ENCODE assay signal across 8 cellular contexts in genomic region chr12:53483225-53483978, GRCh38. TPM values are rescaled to one million over a fixed set of nuclear protein-coding genes. Genes with fewer than 3 reads are reported as not detected.
DNase-seq lines count a peak whose midpoint lies in the region; ATAC-seq and TF ChIP-seq lines count a peak whose summit lies in the region.

No MANE protein-coding gene starts in this region.

- H3K4me1 ChIP-seq in hepatocyte (ENCODE audit: insufficient read depth) (no peaks in the 10 kb centered on the region), OCI-LY7 (ENCODE audit: insufficient read depth, low read length, poor library complexity, severe bottlenecking) (no peaks in the 10 kb centered on the region)

- DNase-seq in activated naive CD4-positive, alpha-beta T cell treated with anti-CD3 and anti-CD28 coated beads, Interleukin-2, amount 10 ng/mL, durations not matched to agents 7 days and 5 days: no peak
- DNase-seq in activated naive CD4-positive, alpha-beta T cell treated with anti-CD3 and anti-CD28 coated beads, Interleukin-2, amount 50 U/mL, for 16 hours: no peak
- no peak for DNase-seq in hepatocyte (ENCODE audit: low spot score)
- no peak for DNase-seq in stimulated activated naive B cell treated with anti-CD40 and anti-IgM and Interleukin-4, amounts not matched to agents 10 μg/mL and 1 μg/mL and 100 μg/mL, for 72 hours
- DNase-seq in KG1 (lab: John Stamatoyannopoulos, UW): no peak
- DNase-seq in OCI-LY7 (ENCODE audit: low spot score): no peak
- DNase-seq in foreskin fibroblast: no peak

- no TSS peak for BruUV-seq in OCI-LY7 (replicated peaks; lab: Mats Ljungman, UMichigan)

- H4K20me1 ChIP-seq in hepatocyte (ENCODE audit: insufficient read depth, poor library complexity, severe bottlenecking): peaks cover 31% of the 10 kb centered on the region
- H4K20me1 ChIP-seq in OCI-LY7 (ENCODE audit: insufficient read depth, low read length): peaks cover 4% of the 10 kb centered on the region; the same call in 1 of the 2 replicates

- WGBS in hepatocyte (ENCODE audit: low lambda C conversion rate, missing lambda C conversion rate): 79% methylated on average over 9 of the region's 9 CpGs

- H3K9me2 ChIP-seq in hepatocyte (replicated peaks; ENCODE audit: insufficient read depth) (no peaks in the 10 kb centered on the region), OCI-LY7 (ENCODE audit: insufficient read depth, low read length) (no peaks in the 10 kb centered on the region)

- peaks cover 3% of the 10 kb centered on the region for H3K4me1 Mint-ChIP-seq in activated naive CD4-positive, alpha-beta T cell treated with anti-CD3 and anti-CD28 coated beads, Interleukin-2, amount 10 ng/mL, durations not matched to agents 7 days and 5 days
- peaks cover 12 to 25% of the 10 kb centered on the region in 2 donors for H3K4me1 Mint-ChIP-seq in stimulated activated naive B cell treated with anti-CD40 and anti-IgM and Interleukin-4, amounts not matched to agents 10 μg/mL and 1 μg/mL and 100 μg/mL, for 72 hours

- ATAC-seq in stimulated activated naive B cell treated with anti-CD40 and anti-IgM and Interleukin-4, amounts not matched to agents 10 μg/mL and 1 μg/mL and 100 μg/mL, for 72 hours (replicated peaks): peak; percentile 33

- peak overlapping the region; percentile 67 for H3K27ac Mint-ChIP-seq in activated naive CD4-positive, alpha-beta T cell treated with anti-CD3 and anti-CD28 coated beads, Interleukin-2, amount 10 ng/mL, durations not matched to agents 7 days and 5 days
- peak overlapping the region; percentile 56 for H3K27ac Mint-ChIP-seq in stimulated activated naive B cell treated with anti-CD40 and anti-IgM and Interleukin-4, amounts not matched to agents 10 μg/mL and 1 μg/mL and 100 μg/mL, for 72 hours

- H3K4me3 ChIP-seq in hepatocyte (no peak overlapping the region), OCI-LY7 (ENCODE audit: low read depth, low read length, poor library complexity, severe bottlenecking) (no peak overlapping the region), foreskin fibroblast (ENCODE audit: low read depth in 1 of 2, low read length in 2 of 2) (no peak overlapping the region)

- H3K36me3 Mint-ChIP-seq in activated naive CD4-positive, alpha-beta T cell treated with anti-CD3 and anti-CD28 coated beads, Interleukin-2, amount 10 ng/mL, durations not matched to agents 7 days and 5 days: peaks cover 51% of the 10 kb centered on the region
- peaks cover 47 to 54% of the 10 kb centered on the region in 2 donors for H3K36me3 Mint-ChIP-seq in stimulated activated naive B cell treated with anti-CD40 and anti-IgM and Interleukin-4, amounts not matched to agents 10 μg/mL and 1 μg/mL and 100 μg/mL, for 72 hours

- TF ChIP-seq CTCF in VCaP (conservative IDR thresholded peaks at IDR 0.05) (no peak), hepatocyte (IDR thresholded peaks at IDR 0.05; ENCODE audit: poor library complexity) (no peak), OCI-LY7 (conservative IDR thresholded peaks at IDR 0.05; ENCODE audit: low read length) (no peak), foreskin fibroblast (IDR thresholded peaks at IDR 0.05; ENCODE audit: low read depth, low read length) (no peak)

- H3K27me3 ChIP-seq in hepatocyte: no peaks in the 10 kb centered on the region

- no peak overlapping the region for H2AFZ ChIP-seq in hepatocyte
- no peak overlapping the region for H2AFZ ChIP-seq in OCI-LY7 (ENCODE audit: low read length)

- CTCF ChIA-PET in activated naive CD4-positive, alpha-beta T cell treated with anti-CD3 and anti-CD28 coated beads, Interleukin-2, amount 10 ng/mL, durations not matched to agents 7 days and 5 days (lab: Charles Lee): interaction anchor here (0.6 to 3.1 kb wide), 2 partner anchors 25 to 86 kb away, joined by 3 to 19 read pairs; no protein-coding TSS in a partner anchor
- CTCF ChIA-PET in OCI-LY7 (lab: Charles Lee; ENCODE audit: unreplicated experiment): no interaction called here

- H3K4me3 Mint-ChIP-seq in activated naive CD4-positive, alpha-beta T cell treated with anti-CD3 and anti-CD28 coated beads, Interleukin-2, amount 10 ng/mL, durations not matched to agents 7 days and 5 days: no peak overlapping the region
- H3K4me3 Mint-ChIP-seq in stimulated activated naive B cell treated with anti-CD40 and anti-IgM and Interleukin-4, amounts not matched to agents 10 μg/mL and 1 μg/mL and 100 μg/mL, for 72 hours: no peak overlapping the region

- H3K9me3 Mint-ChIP-seq in activated naive CD4-positive, alpha-beta T cell treated with anti-CD3 and anti-CD28 coated beads, Interleukin-2, amount 10 ng/mL, durations not matched to agents 7 days and 5 days: no peaks in the 10 kb centered on the region
- H3K9me3 Mint-ChIP-seq in stimulated activated naive B cell treated with anti-CD40 and anti-IgM and Interleukin-4, amounts not matched to agents 10 μg/mL and 1 μg/mL and 100 μg/mL, for 72 hours: no peaks in the 10 kb centered on the region

- no peaks in the 10 kb centered on the region for H3K36me3 ChIP-seq in hepatocyte (replicated peaks; ENCODE audit: insufficient read depth, low read depth)
- peaks cover 96% of the 10 kb centered on the region for H3K36me3 ChIP-seq in OCI-LY7 (ENCODE audit: insufficient read depth, low read length)

- H3K4me2 ChIP-seq in hepatocyte (no peak overlapping the region), OCI-LY7 (ENCODE audit: low read length) (no peak overlapping the region)

- peaks cover 15% of the 10 kb centered on the region for H3K79me2 ChIP-seq in hepatocyte
- no peaks in the 10 kb centered on the region; the same call in 1 of the 2 replicates for H3K79me2 ChIP-seq in OCI-LY7 (ENCODE audit: insufficient read depth, low read depth, low read length)

- POLR2A ChIA-PET in OCI-LY7 (lab: Charles Lee): interaction anchor here (0.8 to 1.1 kb wide), 4 partner anchors 9 to 162 kb away, joined by 3 to 5 read pairs (median 4); partner anchors contain the start of genes AAAS and TARBP2

- H3K27me3 Mint-ChIP-seq in activated naive CD4-positive, alpha-beta T cell treated with anti-CD3 and anti-CD28 coated beads, Interleukin-2, amount 10 ng/mL, durations not matched to agents 7 days and 5 days: no peaks in the 10 kb centered on the region
- H3K27me3 Mint-ChIP-seq in stimulated activated naive B cell treated with anti-CD40 and anti-IgM and Interleukin-4, amounts not matched to agents 10 μg/mL and 1 μg/mL and 100 μg/mL, for 72 hours: no peaks in the 10 kb centered on the region

- H3K9me3 ChIP-seq in hepatocyte (ENCODE audit: low read depth) (no peaks in the 10 kb centered on the region), OCI-LY7 (ENCODE audit: low read length) (no peaks in the 10 kb centered on the region)

- H3K27ac ChIP-seq in VCaP (peak overlapping the region; percentile 3; the same call in 1 of the 2 replicates), hepatocyte (peak overlapping the region; percentile 13), OCI-LY7 (ENCODE audit: low read depth, low read length, poor library complexity, severe bottlenecking) (no peak overlapping the region)

- intact Hi-C loops in OCI-LY7 (cut with micrococcal nuclease; ENCODE audit: unreplicated experiment): no loop called here

RNA-seq across cellular contexts. Expression of gene MAP3K12, which starts 15.9 kb away (rescaled TPM):
- 10.8 and 16.0 TPM in 2 replicates for total RNA-seq in hepatocyte
- polyA plus RNA-seq in hepatocyte: 10.0 and 14.0 TPM in 2 replicates
- 7.2 TPM in 2 replicates for total RNA-seq in OCI-LY7 (2014; rRNA removed; shearing (Covaris generic))
- 13.4 and 13.7 TPM in 2 replicates for total RNA-seq in OCI-LY7 (2022)

RNA-seq across cellular contexts. Expression of gene TARBP2, which starts 17.7 kb away (rescaled TPM):
- 39.1 and 54.6 TPM in 2 replicates for total RNA-seq in hepatocyte
- polyA plus RNA-seq in hepatocyte: 81.1 and 88.6 TPM in 2 replicates
- 49.1 and 62.6 TPM in 2 replicates for total RNA-seq in OCI-LY7 (2014; rRNA removed; shearing (Covaris generic))
- 41.8 and 45.9 TPM in 2 replicates for total RNA-seq in OCI-LY7 (2022)

RNA-seq across cellular contexts. Expression of gene NPFF, which starts 23.9 kb away (rescaled TPM):
- total RNA-seq in hepatocyte (not detected in 2 replicates), OCI-LY7 (2022) (not detected in 2 replicates)
- polyA plus RNA-seq in hepatocyte: 0.77 TPM in 1 of 2 replicates, not detected in the other
- not detected in 2 replicates for total RNA-seq in OCI-LY7 (2014; rRNA removed; shearing (Covaris generic))

RNA-seq across cellular contexts. Expression of gene PCBP2, which starts 31.5 kb away (rescaled TPM):
- total RNA-seq in hepatocyte: 343 and 389 TPM in 2 replicates
- 132 and 133 TPM in 2 replicates for polyA plus RNA-seq in hepatocyte
- total RNA-seq in OCI-LY7 (2014; rRNA removed; shearing (Covaris generic)): 183 and 209 TPM in 2 replicates
- 1,015 and 1,037 TPM in 2 replicates for total RNA-seq in OCI-LY7 (2022)

RNA-seq across cellular contexts. Expression of gene PRR13, which starts 41.9 kb away (rescaled TPM):
- total RNA-seq in hepatocyte: 135 and 150 TPM in 2 replicates
- 457 and 458 TPM in 2 replicates for polyA plus RNA-seq in hepatocyte
- total RNA-seq in OCI-LY7 (2014; rRNA removed; shearing (Covaris generic)): 54.1 and 83.9 TPM in 2 replicates
- total RNA-seq in OCI-LY7 (2022): 219 and 230 TPM in 2 replicates
